ENCODE assay signal across 13 cellular contexts in genomic region chr20:34922654-34923381, GRCh38. TPM values are rescaled to one million over a fixed set of nuclear protein-coding genes. Genes with fewer than 3 reads are reported as not detected.
DNase-seq lines count a peak whose midpoint lies in the region; ATAC-seq, FAIRE-seq and TF ChIP-seq lines count a peak whose summit lies in the region.
"Had no signal": no experiment of that assay in that cellular context is flagged by ENCODE, and none has a peak within 500 bp of the region (broad histone marks: within the 10 kb centered on the region; RNA-seq: fewer than 3 reads in every experiment).

No MANE protein-coding gene starts in this region.

- H3K4me3 ChIP-seq in A549: no peak overlapping the region
- no peak overlapping the region for H3K4me3 ChIP-seq in MG63
- H3K4me3 ChIP-seq in Peyer's patch: no peak overlapping the region

- H3K9me3 ChIP-seq in A549: peaks cover 8% of the 10 kb centered on the region; the same call in 2 of the 3 replicates
- peaks cover 2% of the 10 kb centered on the region; the same call in 1 of the 2 replicates for H3K9me3 ChIP-seq in MG63
- no peaks in the 10 kb centered on the region for H3K9me3 ChIP-seq in Peyer's patch

- H3K36me3 ChIP-seq in MG63: peaks cover 42% of the 10 kb centered on the region
- peaks cover 0 to 81% (median 5%) of the 10 kb centered on the region in 3 donors for H3K36me3 ChIP-seq in Peyer's patch

- TF ChIP-seq EP300 in A549 (IDR thresholded peaks at IDR 0.05): peak in 1 of 2 experiments; percentile 25; a peak in 1 of 5 replicates

- peak; percentile 71 to 83; a peak in 5 of 6 replicates for ATAC-seq in A549
- ATAC-seq: activated CD8-positive, alpha-beta T cell treated with anti-CD3 and anti-CD28 coated beads, Interleukin-2, amount 10 ng/mL, durations not matched to agents 7 days and 5 days; stimulated activated naive CD8-positive, alpha-beta T cell treated with anti-CD3 and anti-CD28 coated beads, Interleukin-15, amount 100 ng/mL, for 72 hours had no signal

- peak overlapping the region in 1 of 2 experiments; percentile 73; a peak in 3 of 6 replicates for H3K27ac ChIP-seq in A549
- H3K27ac ChIP-seq in epithelial cell of prostate: peak overlapping the region; percentile 31
- peak overlapping the region in 1 of 4 donors; percentile 10 for H3K27ac ChIP-seq in Peyer's patch

- CTCF ChIA-PET in A549 (lab: Yijun Ruan, JAX): interaction anchor here (1.3 to 1.7 kb wide), 2 partner anchors 12 to 48 kb away, joined by 4 to 6 read pairs; no protein-coding TSS in a partner anchor

- FAIRE-seq in A549 (lab: Jason Lieb, UNC) (peak; percentile 32), GM12891 (lab: Jason Lieb, UNC) (no peak)

- H3K4me1 ChIP-seq in A549: peaks cover 16% of the 10 kb centered on the region
- H3K4me1 ChIP-seq in Peyer's patch: no peaks in the 10 kb centered on the region

- TF ChIP-seq RAD21 in A549 (conservative IDR thresholded peaks at IDR 0.05 in 1 of 2, IDR thresholded peaks at IDR 0.05 in 1 of 2): no peak

- TF ChIP-seq CTCF in A549 (IDR thresholded peaks at IDR 0.05): no peak
- TF ChIP-seq CTCF in Peyer's patch (IDR thresholded peaks at IDR 0.05): no peak
- TF ChIP-seq CTCF in GM10266 (IDR thresholded peaks at IDR 0.05; ENCODE audit: control insufficient read depth, insufficient read depth, low read depth, missing control alignments): no peak

- peak overlapping the region; percentile 42 for H3K4me2 ChIP-seq in A549

- POLR2A ChIA-PET in A549 (lab: Yijun Ruan, JAX): no interaction called here

- H3K27me3 ChIP-seq in MG63: no peaks in the 10 kb centered on the region
- H3K27me3 ChIP-seq in Peyer's patch: no peaks in the 10 kb centered on the region

- peak; percentile 60 to 61 for DNase-seq in A549 (ENCODE audit: low read depth in 1 of 2, low spot score in 1 of 2)
- peak; percentile 70 for DNase-seq in MG63
- DNase-seq in epithelial cell of prostate (ENCODE audit: low read depth, low spot score): peak; percentile 61
- peak; percentile 25 to 67 for DNase-seq in lung microvascular endothelial cell (ENCODE audit: low read depth in 2 of 2)
- no peak for DNase-seq in ureter (ENCODE audit: low spot score)
- no peak for DNase-seq in GM12891 (ENCODE audit: insufficient read length, low spot score)
- DNase-seq in Peyer's patch: no peak
- DNase-seq in GM10266 (ENCODE audit: extremely low spot score): no peak
- DNase-seq: activated CD8-positive, alpha-beta T cell treated with anti-CD3 and anti-CD28 coated beads, Interleukin-2, amount 10 ng/mL, durations not matched to agents 7 days and 5 days; cerebellar nuclear complex; H7; islet precursor cell; stimulated activated naive CD8-positive, alpha-beta T cell treated with anti-CD3 and anti-CD28 coated beads, Interleukin-15, amount 100 ng/mL, for 72 hours had no signal

- TF ChIP-seq POLR2A in A549 (IDR thresholded peaks at IDR 0.05; ENCODE audit: low read length) (no peak), GM12891 (IDR thresholded peaks at IDR 0.05; ENCODE audit: low read depth, low read length) (no peak), Peyer's patch (IDR thresholded peaks at IDR 0.05) (no peak)

- 70% methylated on average over 5 of the region's 5 CpGs for WGBS in A549 (ENCODE audit: missing lambda C conversion rate)

TF ChIP-seq in A549, 52 proteins besides CTCF, POLR2A, EP300 and RAD21:
- TF ChIP-seq CEBPB (IDR thresholded peaks at IDR 0.05): peak; percentile 85 to 95
- peak; percentile 41 for TF ChIP-seq FOSL2 (IDR thresholded peaks at IDR 0.05)
- peak; percentile 62 for TF ChIP-seq FOSL2 (CRISPR knock-in tag; IDR thresholded peaks at IDR 0.05)
- no peak for TF ChIP-seq EHMT2 (IDR thresholded peaks at IDR 0.05; ENCODE audit: low read depth)
- peak in 1 of 2 experiments; percentile 55; a peak in 2 of 5 replicates for TF ChIP-seq JUN (IDR thresholded peaks at IDR 0.05)
- peak; percentile 35; the same call in 1 of the 2 replicates for TF ChIP-seq HES2 (IDR thresholded peaks at IDR 0.05)
- TF ChIP-seq FOSB (CRISPR knock-in tag; IDR thresholded peaks at IDR 0.05): no peak
- TF ChIP-seq JUNB (IDR thresholded peaks at IDR 0.05): peak; percentile 63
- no peak for TF ChIP-seq BHLHE40 (IDR thresholded peaks at IDR 0.05; ENCODE audit: low read depth, low read length)
- no peak for TF ChIP-seq CHD2 (IDR thresholded peaks at IDR 0.05; ENCODE audit: low read length, partially characterized antibody)
- peak; percentile 21; the same call in 1 of the 2 replicates for TF ChIP-seq GATA3 (IDR thresholded peaks at IDR 0.05; ENCODE audit: borderline replicate concordance)

TF ChIP-seq in GM12891, 5 proteins besides CTCF, POLR2A, EP300 and RAD21:
- TF ChIP-seq POLR2AphosphoS5 (IDR thresholded peaks at IDR 0.05; ENCODE audit: low read depth, low read length) (no peak), TAF1 (IDR thresholded peaks at IDR 0.05; ENCODE audit: low read depth, low read length) (no peak), PAX5 (IDR thresholded peaks at IDR 0.05; ENCODE audit: insufficient read depth, low read length, severe bottlenecking) (no peak), POU2F2 (IDR thresholded peaks at IDR 0.05; ENCODE audit: low read depth, low read length) (no peak), SPI1 (IDR thresholded peaks at IDR 0.05; ENCODE audit: low read depth, low read length) (no peak)

RNA-seq across cellular contexts. Expression of gene GSS, which starts 32.8 kb away (rescaled TPM):
- 92.4 and 107 TPM in 2 replicates for polyA plus RNA-seq in A549 (2011; rRNA removed)
- polyA plus RNA-seq in A549 (2012; cell fraction: cytosol; rRNA removed): 82.5 and 89.5 TPM in 2 replicates
- 139 and 178 TPM in 2 replicates for polyA plus RNA-seq in A549 (2012; cell fraction: nucleus; rRNA removed)
- 57.1 to 59.8 TPM (median 58.4 TPM) in 3 replicates for polyA plus RNA-seq in A549 (2017; fragmentation: RNase III; extraction: RNeasy Plus Mini Kit Qiagen cat#74134 plus additional on column Dnase treatment)
- polyA minus RNA-seq in A549 (2011; rRNA and poly(A)+ RNA removed): 74.4 and 93.1 TPM in 2 replicates
- total RNA-seq in MG63 (2014; rRNA removed; shearing (Covaris generic); ENCODE audit: low replicate concordance): 94.2 and 107 TPM in 2 replicates
- 54.3 and 61.1 TPM in 2 replicates for total RNA-seq in lung microvascular endothelial cell
- 56.6 TPM for total RNA-seq in ureter
- 36.1 TPM for polyA plus RNA-seq in GM12891 (2012; ENCODE audit: low read depth, missing spikeins)
- total RNA-seq in Peyer's patch: 10 to 100 TPM; 58.0 to 95.6 (median 84.6) TPM

RNA-seq across cellular contexts. Expression of gene MYH7B, which starts 32.9 kb away (rescaled TPM):
- polyA plus RNA-seq in A549 (2011; rRNA removed) (0.03 and 0.04 TPM in 2 replicates), A549 (2017; fragmentation: RNase III; extraction: RNeasy Plus Mini Kit Qiagen cat#74134 plus additional on column Dnase treatment) (0.09 to 0.23 TPM (median 0.12 TPM) in 3 replicates)
- 0.13 and 0.26 TPM in 2 replicates for polyA plus RNA-seq in A549 (2012; cell fraction: cytosol; rRNA removed)
- polyA plus RNA-seq in A549 (2012; cell fraction: nucleus; rRNA removed): 0.49 and 0.82 TPM in 2 replicates
- 0.19 TPM in 1 of 2 replicates, not detected in the other for polyA minus RNA-seq in A549 (2011; rRNA and poly(A)+ RNA removed)
- total RNA-seq in MG63 (2014; rRNA removed; shearing (Covaris generic); ENCODE audit: low replicate concordance): not detected in 2 replicates
- total RNA-seq in lung microvascular endothelial cell (under 0.01 TPM in 2 replicates), ureter (1.4 TPM), Peyer's patch (1 to 10 TPM in 3 of 4 donors, under 1 TPM in 1; 0.40 to 2.0 (median 1.4) TPM)
- polyA plus RNA-seq in GM12891 (2012; ENCODE audit: low read depth, missing spikeins): 0.65 TPM

RNA-seq across cellular contexts. Expression of gene ACSS2, which starts 46.4 kb away (rescaled TPM):
- polyA plus RNA-seq in A549 (2011; rRNA removed) (21.4 and 22.1 TPM in 2 replicates), A549 (2017; fragmentation: RNase III; extraction: RNeasy Plus Mini Kit Qiagen cat#74134 plus additional on column Dnase treatment) (19.1 to 24.1 TPM (median 19.8 TPM) in 3 replicates)
- 13.3 and 14.9 TPM in 2 replicates for polyA plus RNA-seq in A549 (2012; cell fraction: cytosol; rRNA removed)
- polyA plus RNA-seq in A549 (2012; cell fraction: nucleus; rRNA removed): 24.0 and 27.8 TPM in 2 replicates
- polyA minus RNA-seq in A549 (2011; rRNA and poly(A)+ RNA removed): 52.7 and 57.9 TPM in 2 replicates
- total RNA-seq in MG63 (2014; rRNA removed; shearing (Covaris generic); ENCODE audit: low replicate concordance): 24.8 and 31.8 TPM in 2 replicates
- total RNA-seq in lung microvascular endothelial cell (42.9 and 46.2 TPM in 2 replicates), ureter (45.8 TPM), Peyer's patch (100 to 1,000 TPM; 158 to 473 (median 267) TPM)
- 6.4 TPM for polyA plus RNA-seq in GM12891 (2012; ENCODE audit: low read depth, missing spikeins)

RNA-seq across cellular contexts. Expression of gene GGT7, which starts 50.2 kb away (rescaled TPM):
- polyA plus RNA-seq in A549 (2011; rRNA removed): 3.5 and 4.2 TPM in 2 replicates
- 5.9 and 7.5 TPM in 2 replicates for polyA plus RNA-seq in A549 (2012; cell fraction: cytosol; rRNA removed)
- polyA plus RNA-seq in A549 (2012; cell fraction: nucleus; rRNA removed): 40.7 and 50.1 TPM in 2 replicates
- 8.6 to 10.6 TPM (median 9.1 TPM) in 3 replicates for polyA plus RNA-seq in A549 (2017; fragmentation: RNase III; extraction: RNeasy Plus Mini Kit Qiagen cat#74134 plus additional on column Dnase treatment)
- 5.2 and 6.2 TPM in 2 replicates for polyA minus RNA-seq in A549 (2011; rRNA and poly(A)+ RNA removed)
- 0.12 and 3.4 TPM in 2 replicates for total RNA-seq in MG63 (2014; rRNA removed; shearing (Covaris generic); ENCODE audit: low replicate concordance)
- 2.2 and 3.4 TPM in 2 replicates for total RNA-seq in lung microvascular endothelial cell
- 27.3 TPM for total RNA-seq in ureter
- polyA plus RNA-seq in GM12891 (2012; ENCODE audit: low read depth, missing spikeins): 5.4 TPM
- 10 to 100 TPM; 22.3 to 40.6 (median 31.8) TPM for total RNA-seq in Peyer's patch

Comparison
In these comparisons a context has a peak if more than half of its experiments do, and no peak if none do; other contexts are left out.
1. DNase-seq: peak in A549 (2 of 2), MG63 (single experiment), epithelial cell of prostate (single experiment) and lung microvascular endothelial cell (2 of 2); none in ureter (single experiment), GM12891 (single experiment), Peyer's patch (0 of 3) and GM10266 (single experiment).